Comparison of ENCODE assay signal across 26 cellular contexts in genomic region chrX:77514177-77514576, GRCh38.
"Had no signal": no experiment of that assay in that cellular context is flagged by ENCODE, and none has a peak within 500 bp of the region (broad histone marks: within the 10 kb centered on the region; RNA-seq: fewer than 3 reads in every experiment).

No MANE protein-coding gene starts in this region.

- H3K9me3 ChIP-seq: colonic mucosa, gastroesophageal sphincter had no signal

- H3K27me3 Mint-ChIP-seq: dendritic cell treated with granulocyte-macrophage colony-stimulating factor and Interleukin-4, amounts not matched to agents 40 ng/mL and 50 ng/mL, for 4 days; effector memory CD8-positive, alpha-beta T cell had no signal

- H3K27me3 ChIP-seq: colonic mucosa, esophagus muscularis mucosa, esophagus squamous epithelium, foreskin keratinocyte, gastrocnemius medialis, gastroesophageal sphincter, heart left ventricle, hepatocyte had no signal

- H3K4me3 ChIP-seq: colonic mucosa, coronary artery, dorsolateral prefrontal cortex, esophagus muscularis mucosa, esophagus squamous epithelium, gastrocnemius medialis, gastroesophageal sphincter, heart left ventricle, heart right ventricle, hepatocyte had no signal

- H3K27ac Mint-ChIP-seq: dendritic cell treated with granulocyte-macrophage colony-stimulating factor and Interleukin-4, amounts not matched to agents 40 ng/mL and 50 ng/mL, for 4 days; effector memory CD8-positive, alpha-beta T cell; endodermal cell had no signal

- H3K4me1 Mint-ChIP-seq: endodermal cell had no signal

- H3K79me2 ChIP-seq: hepatocyte had no signal

- DNase-seq: colonic mucosa; cortex of kidney; dermis blood vessel endothelial cell; dorsolateral prefrontal cortex; effector CD4-positive, alpha-beta T cell; effector CD8-positive, alpha-beta T cell; effector memory CD4-positive, alpha-beta T cell; effector memory CD8-positive, alpha-beta T cell; endodermal cell; erythroblast; esophagus squamous epithelium; foreskin fibroblast; foreskin keratinocyte; foreskin melanocyte; gastrocnemius medialis; glutamatergic neuron; head of caudate nucleus; heart left ventricle; heart right ventricle had no signal

- H3K9me3 Mint-ChIP-seq: effector memory CD8-positive, alpha-beta T cell had no signal

- H3K4me1 ChIP-seq: colonic mucosa, esophagus muscularis mucosa, esophagus squamous epithelium, foreskin keratinocyte, gastrocnemius medialis, gastroesophageal sphincter, heart left ventricle, heart right ventricle had no signal

- H3K4me2 ChIP-seq: hepatocyte had no signal

- ATAC-seq: effector memory CD8-positive, alpha-beta T cell; esophagus mucosa; foreskin keratinocyte; gastrocnemius medialis; gastroesophageal sphincter; heart left ventricle; heart right ventricle had no signal

- H2AFZ ChIP-seq: hepatocyte had no signal

- H3K27ac ChIP-seq: colonic mucosa, coronary artery, dorsolateral prefrontal cortex, epithelial cell of prostate, esophagus muscularis mucosa, esophagus squamous epithelium, foreskin keratinocyte, gastrocnemius medialis, gastroesophageal sphincter, heart left ventricle, heart right ventricle, hepatocyte had no signal

- H3K36me3 ChIP-seq: colonic mucosa had no signal

- H3K4me3 Mint-ChIP-seq: dendritic cell treated with granulocyte-macrophage colony-stimulating factor and Interleukin-4, amounts not matched to agents 40 ng/mL and 50 ng/mL, for 4 days; effector memory CD8-positive, alpha-beta T cell; endodermal cell had no signal
